Comparison of ENCODE assay signal across 13 cellular contexts in the genomic region with DNA sequence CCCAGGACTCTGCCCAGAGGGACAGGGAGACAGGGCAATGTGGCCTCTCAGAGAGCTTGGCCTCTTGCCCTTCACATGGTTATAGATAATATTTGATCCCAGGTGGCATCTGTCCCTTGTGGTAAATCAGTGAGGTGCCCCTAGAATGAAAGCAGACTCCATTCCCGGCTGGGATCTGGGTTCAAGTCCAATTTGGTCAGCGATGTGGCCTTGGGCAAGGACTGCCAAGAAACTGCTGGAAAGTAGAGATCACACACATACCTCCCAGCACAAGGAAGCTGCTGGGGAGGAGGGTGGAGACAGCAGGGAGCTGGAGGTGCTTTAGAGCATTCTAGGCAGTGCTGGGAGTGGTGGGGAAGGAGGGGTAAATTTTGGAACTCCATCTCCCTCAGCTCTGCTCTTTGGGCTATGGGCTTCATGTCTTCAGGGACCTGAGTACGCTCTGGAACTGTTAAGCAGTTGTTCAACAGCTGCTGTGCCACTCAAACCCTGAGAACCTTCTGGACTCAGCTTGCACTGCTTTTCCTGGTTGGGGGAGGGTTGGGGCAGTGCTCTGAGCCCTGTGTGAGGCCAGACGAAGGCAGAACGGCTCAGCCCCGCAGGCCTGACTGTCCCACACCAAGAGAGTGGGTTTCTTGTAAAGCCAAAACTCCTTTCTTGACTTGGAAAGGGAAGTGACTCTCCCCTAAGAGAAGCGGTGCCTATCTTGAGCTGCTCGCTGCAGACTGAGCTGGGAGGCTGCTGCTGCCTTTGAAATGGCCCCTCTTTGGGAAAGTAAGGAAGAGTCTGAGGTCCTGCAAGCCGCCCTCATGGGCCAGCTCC. TPM values are rescaled to one million over a fixed set of nuclear protein-coding genes. Genes with fewer than 3 reads are reported as not detected.
DNase-seq lines count a peak whose midpoint lies in the region; ATAC-seq and TF ChIP-seq lines count a peak whose summit lies in the region.
"Had no signal": no experiment of that assay in that cellular context is flagged by ENCODE, and none has a peak within 500 bp of the region (broad histone marks: within the 10 kb centered on the region; RNA-seq: fewer than 3 reads in every experiment).

No MANE protein-coding gene starts in this region.

- H3K27ac ChIP-seq in BLaER1 (peak overlapping the region; percentile 90), KMS-11 (peak overlapping the region; percentile 90), angular gyrus (ENCODE audit: low read depth, low read length) (peak overlapping the region; percentile 53), H9 (ENCODE audit: insufficient read length, low read depth, low read length) (no peak overlapping the region)

- H3K9ac ChIP-seq in BLaER1 (peak overlapping the region; percentile 78), KMS-11 (peak overlapping the region; percentile 44), H9 (ENCODE audit: extremely low read depth, insufficient read length, low read length) (no peak overlapping the region)

- no peak overlapping the region for H4K5ac ChIP-seq in H9 (ENCODE audit: insufficient read length, low read depth, low read length)

- H3K4me1 Mint-ChIP-seq in H9 = peaks cover 26 to 38% of the 10 kb centered on the region in 2 experiments

- no peak overlapping the region for H3T11ph ChIP-seq in H9 (ENCODE audit: low read length)

- H2BK5ac ChIP-seq in H9 (ENCODE audit: insufficient read length, low read length) = no peak overlapping the region

- H4K8ac ChIP-seq in H9 (replicated peaks; ENCODE audit: insufficient read length, low read depth, low read length) = no peak overlapping the region

- H3K4ac ChIP-seq in H9 (ENCODE audit: low read depth, low read length) = no peak overlapping the region

- H3K27ac Mint-ChIP-seq in H9 = no peak overlapping the region

- H2AFZ ChIP-seq in KMS-11 (ENCODE audit: low read depth) = peak overlapping the region; percentile 48
- H2AFZ ChIP-seq in H9 (ENCODE audit: low read length) = no peak overlapping the region

- H3K36me3 Mint-ChIP-seq in H9 (ENCODE audit: insufficient read depth in 1 of 3, low read depth in 3 of 3) = no peaks in the 10 kb centered on the region

- peaks cover 2% of the 10 kb centered on the region; the same call in 1 of the 2 replicates for H3K27me3 Mint-ChIP-seq in H9 (ENCODE audit: low read depth)

- H3K4me3 ChIP-seq in BLaER1 = peak overlapping the region; percentile 44; the same call in 1 of the 2 replicates
- no peak overlapping the region for H3K4me3 ChIP-seq in KMS-11 (IDR thresholded peaks at IDR 0.05; ENCODE audit: insufficient read depth, low read depth, low read length)
- H3K4me3 ChIP-seq in mucosa of descending colon = no peak overlapping the region

- H2BK12ac ChIP-seq in H9 (ENCODE audit: insufficient read length, low read depth, low read length) = no peak overlapping the region

- H3K79me1 ChIP-seq in H9 (ENCODE audit: insufficient read depth, low read depth, low read length, poor library complexity, severe bottlenecking) = no peaks in the 10 kb centered on the region

- H3K79me2 ChIP-seq in KMS-11 (ENCODE audit: insufficient read depth, low read depth) (0 out of 2 replicates have a peak, but pooled peaks cover 12% of the 10 kb centered on the region), H9 (ENCODE audit: insufficient read depth, low read length) (no peaks in the 10 kb centered on the region)

- H3K9me3 Mint-ChIP-seq in H9 = no peaks in the 10 kb centered on the region

- H3K14ac ChIP-seq in H9 (ENCODE audit: insufficient read depth, low read length) = no peak overlapping the region

- H4K91ac ChIP-seq in H9 (ENCODE audit: insufficient read length, low read depth, low read length) = no peak overlapping the region

- H3K18ac ChIP-seq in H9 (ENCODE audit: insufficient read length, low read depth, low read length) = no peak overlapping the region

- TF ChIP-seq CTCF in KMS-11 (conservative IDR thresholded peaks at IDR 0.05; ENCODE audit: low read depth, low read length) (no peak), mucosa of descending colon (IDR thresholded peaks at IDR 0.05) (no peak), H9 (conservative IDR thresholded peaks at IDR 0.05) (no peak)

- no CpG with 5 or more reads among the region's 9 CpGs for WGBS in H9 (ENCODE audit: extremely low coverage, insufficient read length, low lambda C conversion rate)

- no peak overlapping the region for H2AK5ac ChIP-seq in H9 (ENCODE audit: insufficient read length, low read length)

- peaks cover 13% of the 10 kb centered on the region; the same call in 1 of the 2 replicates for H4K20me1 ChIP-seq in BLaER1
- no peaks in the 10 kb centered on the region for H4K20me1 ChIP-seq in KMS-11 (ENCODE audit: insufficient read depth)
- H4K20me1 ChIP-seq in H9 (ENCODE audit: control insufficient read depth, insufficient read depth, insufficient read length) = no peaks in the 10 kb centered on the region

- no peak overlapping the region for H3K56ac ChIP-seq in H9 (ENCODE audit: insufficient read length, low read depth, low read length)

- H3K4me1 ChIP-seq in BLaER1 (peaks cover 87% of the 10 kb centered on the region), KMS-11 (ENCODE audit: low read depth, poor library complexity, severe bottlenecking) (peaks cover 72% of the 10 kb centered on the region), mucosa of descending colon (ENCODE audit: low read depth) (peaks cover 21% of the 10 kb centered on the region), H9 (ENCODE audit: insufficient read depth, low read length) (no peaks in the 10 kb centered on the region)

- no peak overlapping the region for H2BK120ac ChIP-seq in H9 (ENCODE audit: low read depth, low read length, poor library complexity, severe bottlenecking)

- ATAC-seq in mucosa of descending colon (peak; percentile 4), HG02588 (IDR thresholded peaks at IDR 0.05; ENCODE audit: unreplicated experiment) (no peak)
- ATAC-seq in activated CD4-positive, CD25-positive, alpha-beta regulatory T cell treated with anti-CD3 and anti-CD28 coated beads, Interleukin-2, amount 50 U/mL, for 24 hours = no peak

- intact Hi-C loops in mucosa of descending colon (cut with DNase I, micrococcal nuclease) = no loop called here

- no peaks in the 10 kb centered on the region for H3K23me2 ChIP-seq in H9 (ENCODE audit: insufficient read length, low read depth, low read length, poor library complexity, severe bottlenecking)

- no peaks in the 10 kb centered on the region for H3K9me3 ChIP-seq in BLaER1
- no peaks in the 10 kb centered on the region for H3K9me3 ChIP-seq in mucosa of descending colon
- H3K9me3 ChIP-seq in H9 (ENCODE audit: control insufficient read depth, low read depth, low read length) = no peaks in the 10 kb centered on the region

- H3K36me3 ChIP-seq in BLaER1 (peaks cover 61% of the 10 kb centered on the region), KMS-11 (ENCODE audit: insufficient read depth) (no peaks in the 10 kb centered on the region), mucosa of descending colon (ENCODE audit: low read depth) (no peaks in the 10 kb centered on the region)

- no peak overlapping the region for H2BK15ac ChIP-seq in H9 (ENCODE audit: low read depth, low read length)

- H3K27me3 ChIP-seq in BLaER1 (no peaks in the 10 kb centered on the region), KMS-11 (ENCODE audit: insufficient read depth, low read depth) (no peaks in the 10 kb centered on the region), H9 (ENCODE audit: insufficient read depth, low read length) (no peaks in the 10 kb centered on the region)

- no peak for DNase-seq in mucosa of descending colon
- no peak for DNase-seq in NK-92 (lab: John Stamatoyannopoulos, UW; ENCODE audit: unreplicated experiment)
- DNase-seq in H9 = no peak
- DNase-seq: DND-41, H7, mesenchymal stem cell, T1000 had no signal

- H3K4me3 Mint-ChIP-seq in H9 = no peak overlapping the region

- H3K4me2 ChIP-seq in BLaER1 (peak overlapping the region; percentile 89), KMS-11 (peak overlapping the region; percentile 94), H9 (ENCODE audit: insufficient read depth, insufficient read length, low read length) (no peak overlapping the region)

- no peak overlapping the region for H2BK20ac ChIP-seq in H9 (ENCODE audit: low read depth, low read length, poor library complexity, severe bottlenecking)

- no peak overlapping the region for H3K23ac ChIP-seq in H9 (ENCODE audit: insufficient read length, low read depth, low read length)

RNA-seq across cellular contexts. Expression of gene INPP5D, which starts 23.0 kb away (rescaled TPM):
- total RNA-seq in mucosa of descending colon (10 to 100 TPM in 1 of 3 donors, 1 to 10 TPM in 2; 8.2 to 14.4 (median 9.1) TPM), H9 (2021) (12.7 and 13.1 TPM in 2 replicates)

RNA-seq across cellular contexts. Expression of gene NEU2, which starts 50.7 kb away (rescaled TPM):
- not detected for total RNA-seq in mucosa of descending colon
- not detected in 2 replicates for total RNA-seq in H9 (2021)
- total RNA-seq: dermis microvascular lymphatic vessel endothelial cell, H7 had no signal
